Comparison of ENCODE assay signal across 26 cellular contexts in genomic region chr12:41512531-41512930, GRCh38.
A peak's percentile ranks its signal among the peaks of the same experiment; 100 is the strongest.
DNase-seq lines count a peak whose midpoint lies in the region; ATAC-seq, FAIRE-seq and TF ChIP-seq lines count a peak whose summit lies in the region.
"Had no signal": no experiment of that assay in that cellular context is flagged by ENCODE, and none has a peak within 500 bp of the region (broad histone marks: within the 10 kb centered on the region; RNA-seq: fewer than 3 reads in every experiment).

No MANE protein-coding gene starts in this region.

- no peaks in the 10 kb centered on the region for H3K9me2 ChIP-seq in neural cell (ENCODE audit: insufficient read depth, low read length)

- H3K4me3 ChIP-seq in HEK293 (ENCODE audit: low read depth, low read length) (no peak overlapping the region), neural cell (ENCODE audit: low read length) (no peak overlapping the region), pancreas (no peak overlapping the region)
- H3K4me3 ChIP-seq: K562, MG63, thoracic aorta had no signal

- H3K4me3 Mint-ChIP-seq in brain, result no peak overlapping the region
- H3K4me3 Mint-ChIP-seq: activated CD8-positive, alpha-beta T cell treated with anti-CD3 and anti-CD28 coated beads for 36 hours; activated naive CD8-positive, alpha-beta T cell treated with anti-CD3 and anti-CD28 coated beads, Interleukin-2, amount 10 ng/mL, durations not matched to agents 7 days and 5 days; CD4-positive, CD25-positive, alpha-beta regulatory T cell; central memory CD8-positive, alpha-beta T cell; memory B cell; T-cell had no signal

- H3F3A ChIP-seq in neural cell (ENCODE audit: insufficient read depth, low read length, poor library complexity, severe bottlenecking), result peaks cover 6% of the 10 kb centered on the region

- TF ChIP-seq RAD21 in neural cell (conservative IDR thresholded peaks at IDR 0.05), result no peak

- FAIRE-seq in pancreas (lab: Jason Lieb, UNC), result no peak
- FAIRE-seq: astrocyte, GM19239, K562, keratinocyte had no signal

- 68 to 97% methylated on average over 2 of the region's 2 CpGs for WGBS in pancreas, 2 donors

- H3K27me3 ChIP-seq in neural cell (ENCODE audit: insufficient read depth, low read depth, low read length) (no peaks in the 10 kb centered on the region), pancreas (no peaks in the 10 kb centered on the region)
- H3K27me3 ChIP-seq: MG63 had no signal

- DNase-seq in left cardiac atrium, result peak; percentile 22
- DNase-seq in OCI-M1 (lab: John Stamatoyannopoulos, UW), result no peak
- DNase-seq in hepatic stellate cell (ENCODE audit: low spot score), result no peak
- no peak for DNase-seq in pancreas
- DNase-seq: activated CD4-positive, CD25-positive, alpha-beta regulatory T cell treated with anti-CD3 and anti-CD28 coated beads, Interleukin-2, amount 50 U/mL, for 72 hours; activated CD8-positive, alpha-beta T cell treated with anti-CD3 and anti-CD28 coated beads for 36 hours; activated naive CD8-positive, alpha-beta T cell treated with anti-CD3 and anti-CD28 coated beads, Interleukin-2, amount 10 ng/mL, durations not matched to agents 7 days and 5 days; CD4-positive, CD25-positive, alpha-beta regulatory T cell; foreskin melanocyte; MG63; NCI-H1417; NCI-H446 treated with DMSO at 0.1 percent for 48 hours; occipital lobe; retina; stimulated activated naive CD4-positive, alpha-beta T cell treated with Interleukin-2 at 50 U/mL for 16 hours; T-cell had no signal

- POLR2A ChIA-PET in HEK293 (lab: Yijun Ruan, JAX), result no interaction called here

- TF ChIP-seq CTCF in HEK293 (tag by site-specific recombination; IDR thresholded peaks at IDR 0.05) (no peak), brain (conservative IDR thresholded peaks at IDR 0.05) (no peak), neural cell (IDR thresholded peaks at IDR 0.05; ENCODE audit: poor library complexity, severe bottlenecking) (no peak), pancreas (IDR thresholded peaks at IDR 0.05) (no peak)

- H2AFZ ChIP-seq in neural cell (ENCODE audit: low read depth, low read length), result no peak overlapping the region

- peak overlapping the region in 4 of 5 experiments; percentile 3 to 71 (median 6) for H3K27ac Mint-ChIP-seq in brain
- H3K27ac Mint-ChIP-seq: activated CD8-positive, alpha-beta T cell treated with anti-CD3 and anti-CD28 coated beads for 36 hours; activated naive CD8-positive, alpha-beta T cell treated with anti-CD3 and anti-CD28 coated beads, Interleukin-2, amount 10 ng/mL, durations not matched to agents 7 days and 5 days; CD4-positive, CD25-positive, alpha-beta regulatory T cell; memory B cell; T-cell had no signal

- H3K36me3 Mint-ChIP-seq in brain, result peaks cover under 1% of the 10 kb centered on the region
- H3K36me3 Mint-ChIP-seq: activated naive CD8-positive, alpha-beta T cell treated with anti-CD3 and anti-CD28 coated beads, Interleukin-2, amount 10 ng/mL, durations not matched to agents 7 days and 5 days; CD4-positive, CD25-positive, alpha-beta regulatory T cell; memory B cell; T-cell had no signal

- H3K9me3 ChIP-seq in HEK293 (ENCODE audit: control insufficient read depth, insufficient read depth, low read depth, low read length) (no peaks in the 10 kb centered on the region), neural cell (ENCODE audit: low read length) (no peaks in the 10 kb centered on the region), pancreas (no peaks in the 10 kb centered on the region)
- H3K9me3 ChIP-seq: MG63, thoracic aorta had no signal

- no peaks in the 10 kb centered on the region for H3K79me2 ChIP-seq in neural cell (replicated peaks; ENCODE audit: insufficient read depth, low read length)

- no peaks in the 10 kb centered on the region for H3K9me3 Mint-ChIP-seq in brain
- H3K9me3 Mint-ChIP-seq: activated CD8-positive, alpha-beta T cell treated with anti-CD3 and anti-CD28 coated beads for 36 hours; activated naive CD8-positive, alpha-beta T cell treated with anti-CD3 and anti-CD28 coated beads, Interleukin-2, amount 10 ng/mL, durations not matched to agents 7 days and 5 days; central memory CD8-positive, alpha-beta T cell; memory B cell; T-cell had no signal

- peaks cover 4% of the 10 kb centered on the region for H3K4me1 ChIP-seq in HEK293 (ENCODE audit: control insufficient read depth, insufficient read depth, low read length)
- no peaks in the 10 kb centered on the region for H3K4me1 ChIP-seq in pancreas

- TF ChIP-seq EP300 in neural cell (conservative IDR thresholded peaks at IDR 0.05; ENCODE audit: poor library complexity, severe bottlenecking), result no peak

- no peak overlapping the region for H3K4me2 ChIP-seq in neural cell (ENCODE audit: low read length)

- H3K27ac ChIP-seq in HEK293 (ENCODE audit: extremely low read depth, low read depth, low read length), result no peak overlapping the region
- peak overlapping the region; percentile 84 for H3K27ac ChIP-seq in neural cell (ENCODE audit: low read length)
- no peak overlapping the region for H3K27ac ChIP-seq in pancreas
- H3K27ac ChIP-seq: thoracic aorta had no signal

- no peaks in the 10 kb centered on the region for H3K36me3 ChIP-seq in HEK293 (ENCODE audit: control insufficient read depth in 2 of 2, insufficient read depth in 1 of 2, low read length in 2 of 2)
- no peaks in the 10 kb centered on the region for H3K36me3 ChIP-seq in neural cell (ENCODE audit: insufficient read depth, low read length)
- no peaks in the 10 kb centered on the region for H3K36me3 ChIP-seq in pancreas
- H3K36me3 ChIP-seq: MG63, thoracic aorta had no signal

- CTCF ChIA-PET in HEK293 (lab: Yijun Ruan, JAX), result interaction anchor here (1.9 kb wide), 1 partner anchor 172 kb away, joined by 7 read pairs; no protein-coding TSS in a partner anchor

- no peaks in the 10 kb centered on the region for H3K27me3 Mint-ChIP-seq in brain
- H3K27me3 Mint-ChIP-seq: T-cell had no signal

- H3K4me1 Mint-ChIP-seq in brain, result peaks cover 89% of the 10 kb centered on the region
- H3K4me1 Mint-ChIP-seq: activated naive CD8-positive, alpha-beta T cell treated with anti-CD3 and anti-CD28 coated beads, Interleukin-2, amount 10 ng/mL, durations not matched to agents 7 days and 5 days; CD4-positive, CD25-positive, alpha-beta regulatory T cell; central memory CD8-positive, alpha-beta T cell; T-cell had no signal

- no peak overlapping the region for H3K9ac ChIP-seq in neural cell (ENCODE audit: low read length)

- intact Hi-C loops in left cardiac atrium (cut with DNase I) (no loop called here), pancreas (cut with DNase I) (no loop called here)

- ATAC-seq in left cardiac atrium (peak; percentile 30 to 68), pancreas (no peak)
- ATAC-seq: activated CD8-positive, alpha-beta T cell treated with anti-CD3 and anti-CD28 coated beads for 36 hours; K562; T-cell had no signal

- no peaks in the 10 kb centered on the region for H4K20me1 ChIP-seq in neural cell (ENCODE audit: insufficient read depth)

TF ChIP-seq in HEK293, 187 proteins besides CTCF, POLR2A, EP300 and RAD21:
- TF ChIP-seq KLF1 (tag by site-specific recombination; IDR thresholded peaks at IDR 0.05) (peak; percentile 69), FEZF1 (tag by site-specific recombination; IDR thresholded peaks at IDR 0.05) (no peak)
TF ChIP-seq in HEK293: peak in this region for 1.

TF ChIP-seq in neural cell, 6 proteins besides CTCF, POLR2A, EP300 and RAD21:
- TF ChIP-seq POLR2AphosphoS5 (IDR thresholded peaks at IDR 0.05) (no peak), SMC3 (conservative IDR thresholded peaks at IDR 0.05; ENCODE audit: poor library complexity) (no peak), MXI1 (conservative IDR thresholded peaks at IDR 0.05; ENCODE audit: poor library complexity, severe bottlenecking) (no peak), TAF1 (IDR thresholded peaks at IDR 0.05; ENCODE audit: low read depth) (no peak), EZH2 (IDR thresholded peaks at IDR 0.05; ENCODE audit: borderline replicate concordance, insufficient read depth, low read length, poor library complexity, severe bottlenecking) (no peak)
- TF ChIP-seq, protein P1, sequence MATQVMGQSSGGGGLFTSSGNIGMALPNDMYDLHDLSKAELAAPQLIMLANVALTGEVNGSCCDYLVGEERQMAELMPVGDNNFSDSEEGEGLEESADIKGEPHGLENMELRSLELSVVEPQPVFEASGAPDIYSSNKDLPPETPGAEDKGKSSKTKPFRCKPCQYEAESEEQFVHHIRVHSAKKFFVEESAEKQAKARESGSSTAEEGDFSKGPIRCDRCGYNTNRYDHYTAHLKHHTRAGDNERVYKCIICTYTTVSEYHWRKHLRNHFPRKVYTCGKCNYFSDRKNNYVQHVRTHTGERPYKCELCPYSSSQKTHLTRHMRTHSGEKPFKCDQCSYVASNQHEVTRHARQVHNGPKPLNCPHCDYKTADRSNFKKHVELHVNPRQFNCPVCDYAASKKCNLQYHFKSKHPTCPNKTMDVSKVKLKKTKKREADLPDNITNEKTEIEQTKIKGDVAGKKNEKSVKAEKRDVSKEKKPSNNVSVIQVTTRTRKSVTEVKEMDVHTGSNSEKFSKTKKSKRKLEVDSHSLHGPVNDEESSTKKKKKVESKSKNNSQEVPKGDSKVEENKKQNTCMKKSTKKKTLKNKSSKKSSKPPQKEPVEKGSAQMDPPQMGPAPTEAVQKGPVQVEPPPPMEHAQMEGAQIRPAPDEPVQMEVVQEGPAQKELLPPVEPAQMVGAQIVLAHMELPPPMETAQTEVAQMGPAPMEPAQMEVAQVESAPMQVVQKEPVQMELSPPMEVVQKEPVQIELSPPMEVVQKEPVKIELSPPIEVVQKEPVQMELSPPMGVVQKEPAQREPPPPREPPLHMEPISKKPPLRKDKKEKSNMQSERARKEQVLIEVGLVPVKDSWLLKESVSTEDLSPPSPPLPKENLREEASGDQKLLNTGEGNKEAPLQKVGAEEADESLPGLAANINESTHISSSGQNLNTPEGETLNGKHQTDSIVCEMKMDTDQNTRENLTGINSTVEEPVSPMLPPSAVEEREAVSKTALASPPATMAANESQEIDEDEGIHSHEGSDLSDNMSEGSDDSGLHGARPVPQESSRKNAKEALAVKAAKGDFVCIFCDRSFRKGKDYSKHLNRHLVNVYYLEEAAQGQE (IDR thresholded peaks at IDR 0.05; ENCODE audit: borderline replicate concordance), result no peak

Comparison
In these comparisons a context has a peak if more than half of its experiments do, and no peak if none do; other contexts are left out.
1. ATAC-seq: peak in left cardiac atrium (2 of 2); none in pancreas (0 of 4).